Comparison of ENCODE assay signal across 1 cellular context in the genomic region with DNA sequence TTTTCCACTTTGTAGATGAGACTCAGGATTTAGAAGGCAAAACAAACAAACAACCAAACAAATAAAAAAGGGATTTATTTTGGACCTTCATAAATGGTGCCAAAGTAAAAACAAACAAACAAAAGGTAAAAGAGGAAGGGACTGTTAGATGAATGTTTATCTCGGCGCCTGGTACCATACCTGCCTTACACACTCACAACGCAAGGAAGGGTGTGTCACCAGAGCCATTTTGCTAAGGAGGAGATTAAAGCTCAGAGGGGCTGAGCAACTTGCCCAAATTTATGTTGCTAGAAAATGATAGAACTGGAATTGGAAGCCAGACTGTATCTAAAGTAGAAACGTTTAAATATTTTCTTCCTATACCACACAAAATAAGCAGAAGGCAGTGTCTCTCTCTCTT.
TF ChIP-seq lines count a peak whose summit lies in the region.

No MANE protein-coding gene starts in this region.

TF ChIP-seq in GM23338, 12 proteins besides CTCF, POLR2A, EP300 and RAD21 (continued from another document):
- TF ChIP-seq, protein P1, sequence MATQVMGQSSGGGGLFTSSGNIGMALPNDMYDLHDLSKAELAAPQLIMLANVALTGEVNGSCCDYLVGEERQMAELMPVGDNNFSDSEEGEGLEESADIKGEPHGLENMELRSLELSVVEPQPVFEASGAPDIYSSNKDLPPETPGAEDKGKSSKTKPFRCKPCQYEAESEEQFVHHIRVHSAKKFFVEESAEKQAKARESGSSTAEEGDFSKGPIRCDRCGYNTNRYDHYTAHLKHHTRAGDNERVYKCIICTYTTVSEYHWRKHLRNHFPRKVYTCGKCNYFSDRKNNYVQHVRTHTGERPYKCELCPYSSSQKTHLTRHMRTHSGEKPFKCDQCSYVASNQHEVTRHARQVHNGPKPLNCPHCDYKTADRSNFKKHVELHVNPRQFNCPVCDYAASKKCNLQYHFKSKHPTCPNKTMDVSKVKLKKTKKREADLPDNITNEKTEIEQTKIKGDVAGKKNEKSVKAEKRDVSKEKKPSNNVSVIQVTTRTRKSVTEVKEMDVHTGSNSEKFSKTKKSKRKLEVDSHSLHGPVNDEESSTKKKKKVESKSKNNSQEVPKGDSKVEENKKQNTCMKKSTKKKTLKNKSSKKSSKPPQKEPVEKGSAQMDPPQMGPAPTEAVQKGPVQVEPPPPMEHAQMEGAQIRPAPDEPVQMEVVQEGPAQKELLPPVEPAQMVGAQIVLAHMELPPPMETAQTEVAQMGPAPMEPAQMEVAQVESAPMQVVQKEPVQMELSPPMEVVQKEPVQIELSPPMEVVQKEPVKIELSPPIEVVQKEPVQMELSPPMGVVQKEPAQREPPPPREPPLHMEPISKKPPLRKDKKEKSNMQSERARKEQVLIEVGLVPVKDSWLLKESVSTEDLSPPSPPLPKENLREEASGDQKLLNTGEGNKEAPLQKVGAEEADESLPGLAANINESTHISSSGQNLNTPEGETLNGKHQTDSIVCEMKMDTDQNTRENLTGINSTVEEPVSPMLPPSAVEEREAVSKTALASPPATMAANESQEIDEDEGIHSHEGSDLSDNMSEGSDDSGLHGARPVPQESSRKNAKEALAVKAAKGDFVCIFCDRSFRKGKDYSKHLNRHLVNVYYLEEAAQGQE (IDR thresholded peaks at IDR 0.05; ENCODE audit: unreplicated experiment) = no peak
- no peak for TF ChIP-seq POLR2AphosphoS5 (IDR thresholded peaks at IDR 0.05; ENCODE audit: low read depth)
- TF ChIP-seq, protein P2, sequence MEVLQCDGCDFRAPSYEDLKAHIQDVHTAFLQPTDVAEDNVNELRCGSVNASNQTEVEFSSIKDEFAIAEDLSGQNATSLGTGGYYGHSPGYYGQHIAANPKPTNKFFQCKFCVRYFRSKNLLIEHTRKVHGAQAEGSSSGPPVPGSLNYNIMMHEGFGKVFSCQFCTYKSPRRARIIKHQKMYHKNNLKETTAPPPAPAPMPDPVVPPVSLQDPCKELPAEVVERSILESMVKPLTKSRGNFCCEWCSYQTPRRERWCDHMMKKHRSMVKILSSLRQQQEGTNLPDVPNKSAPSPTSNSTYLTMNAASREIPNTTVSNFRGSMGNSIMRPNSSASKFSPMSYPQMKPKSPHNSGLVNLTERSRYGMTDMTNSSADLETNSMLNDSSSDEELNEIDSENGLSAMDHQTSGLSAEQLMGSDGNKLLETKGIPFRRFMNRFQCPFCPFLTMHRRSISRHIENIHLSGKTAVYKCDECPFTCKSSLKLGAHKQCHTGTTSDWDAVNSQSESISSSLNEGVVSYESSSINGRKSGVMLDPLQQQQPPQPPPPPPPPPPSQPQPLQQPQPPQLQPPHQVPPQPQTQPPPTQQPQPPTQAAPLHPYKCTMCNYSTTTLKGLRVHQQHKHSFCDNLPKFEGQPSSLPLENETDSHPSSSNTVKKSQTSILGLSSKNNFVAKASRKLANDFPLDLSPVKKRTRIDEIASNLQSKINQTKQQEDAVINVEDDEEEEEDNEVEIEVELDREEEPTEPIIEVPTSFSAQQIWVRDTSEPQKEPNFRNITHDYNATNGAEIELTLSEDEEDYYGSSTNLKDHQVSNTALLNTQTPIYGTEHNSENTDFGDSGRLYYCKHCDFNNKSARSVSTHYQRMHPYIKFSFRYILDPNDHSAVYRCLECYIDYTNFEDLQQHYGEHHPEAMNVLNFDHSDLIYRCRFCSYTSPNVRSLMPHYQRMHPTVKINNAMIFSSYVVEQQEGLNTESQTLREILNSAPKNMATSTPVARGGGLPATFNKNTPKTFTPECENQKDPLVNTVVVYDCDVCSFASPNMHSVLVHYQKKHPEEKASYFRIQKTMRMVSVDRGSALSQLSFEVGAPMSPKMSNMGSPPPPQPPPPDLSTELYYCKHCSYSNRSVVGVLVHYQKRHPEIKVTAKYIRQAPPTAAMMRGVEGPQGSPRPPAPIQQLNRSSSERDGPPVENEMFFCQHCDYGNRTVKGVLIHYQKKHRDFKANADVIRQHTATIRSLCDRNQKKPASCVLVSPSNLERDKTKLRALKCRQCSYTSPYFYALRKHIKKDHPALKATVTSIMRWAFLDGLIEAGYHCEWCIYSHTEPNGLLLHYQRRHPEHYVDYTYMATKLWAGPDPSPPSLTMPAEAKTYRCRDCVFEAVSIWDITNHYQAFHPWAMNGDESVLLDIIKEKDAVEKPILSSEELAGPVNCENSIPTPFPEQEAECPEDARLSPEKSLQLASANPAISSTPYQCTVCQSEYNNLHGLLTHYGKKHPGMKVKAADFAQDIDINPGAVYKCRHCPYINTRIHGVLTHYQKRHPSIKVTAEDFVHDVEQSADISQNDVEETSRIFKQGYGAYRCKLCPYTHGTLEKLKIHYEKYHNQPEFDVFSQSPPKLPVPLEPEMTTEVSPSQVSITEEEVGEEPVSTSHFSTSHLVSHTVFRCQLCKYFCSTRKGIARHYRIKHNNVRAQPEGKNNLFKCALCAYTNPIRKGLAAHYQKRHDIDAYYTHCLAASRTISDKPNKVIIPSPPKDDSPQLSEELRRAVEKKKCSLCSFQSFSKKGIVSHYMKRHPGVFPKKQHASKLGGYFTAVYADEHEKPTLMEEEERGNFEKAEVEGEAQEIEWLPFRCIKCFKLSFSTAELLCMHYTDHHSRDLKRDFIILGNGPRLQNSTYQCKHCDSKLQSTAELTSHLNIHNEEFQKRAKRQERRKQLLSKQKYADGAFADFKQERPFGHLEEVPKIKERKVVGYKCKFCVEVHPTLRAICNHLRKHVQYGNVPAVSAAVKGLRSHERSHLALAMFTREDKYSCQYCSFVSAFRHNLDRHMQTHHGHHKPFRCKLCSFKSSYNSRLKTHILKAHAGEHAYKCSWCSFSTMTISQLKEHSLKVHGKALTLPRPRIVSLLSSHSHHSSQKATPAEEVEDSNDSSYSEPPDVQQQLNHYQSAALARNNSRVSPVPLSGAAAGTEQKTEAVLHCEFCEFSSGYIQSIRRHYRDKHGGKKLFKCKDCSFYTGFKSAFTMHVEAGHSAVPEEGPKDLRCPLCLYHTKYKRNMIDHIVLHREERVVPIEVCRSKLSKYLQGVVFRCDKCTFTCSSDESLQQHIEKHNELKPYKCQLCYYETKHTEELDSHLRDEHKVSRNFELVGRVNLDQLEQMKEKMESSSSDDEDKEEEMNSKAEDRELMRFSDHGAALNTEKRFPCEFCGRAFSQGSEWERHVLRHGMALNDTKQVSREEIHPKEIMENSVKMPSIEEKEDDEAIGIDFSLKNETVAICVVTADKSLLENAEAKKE (CRISPR knock-in tag; IDR thresholded peaks at IDR 0.05) = no peak
- TF ChIP-seq STAT1 (IDR thresholded peaks at IDR 0.05; ENCODE audit: unreplicated experiment) = no peak
- TF ChIP-seq EZH2 (IDR thresholded peaks at IDR 0.05; ENCODE audit: low read depth, unreplicated experiment) = no peak
- TF ChIP-seq, protein P3, sequence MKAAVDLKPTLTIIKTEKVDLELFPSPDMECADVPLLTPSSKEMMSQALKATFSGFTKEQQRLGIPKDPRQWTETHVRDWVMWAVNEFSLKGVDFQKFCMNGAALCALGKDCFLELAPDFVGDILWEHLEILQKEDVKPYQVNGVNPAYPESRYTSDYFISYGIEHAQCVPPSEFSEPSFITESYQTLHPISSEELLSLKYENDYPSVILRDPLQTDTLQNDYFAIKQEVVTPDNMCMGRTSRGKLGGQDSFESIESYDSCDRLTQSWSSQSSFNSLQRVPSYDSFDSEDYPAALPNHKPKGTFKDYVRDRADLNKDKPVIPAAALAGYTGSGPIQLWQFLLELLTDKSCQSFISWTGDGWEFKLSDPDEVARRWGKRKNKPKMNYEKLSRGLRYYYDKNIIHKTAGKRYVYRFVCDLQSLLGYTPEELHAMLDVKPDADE (IDR thresholded peaks at IDR 0.05) = no peak
TF ChIP-seq in GM23338: peak in this region for 0.
